ENCODE assay signal across 13 cellular contexts in genomic region chr7:17679427-17679826, GRCh38.
DNase-seq lines count a peak whose midpoint lies in the region; ATAC-seq, FAIRE-seq and TF ChIP-seq lines count a peak whose summit lies in the region.
"Had no signal": no experiment of that assay in that cellular context is flagged by ENCODE, and none has a peak within 500 bp of the region (broad histone marks: within the 10 kb centered on the region; RNA-seq: fewer than 3 reads in every experiment).

No MANE protein-coding gene starts in this region.

- H3K4me3 ChIP-seq in breast epithelium (no peak overlapping the region), H1 (ENCODE audit: extremely low read depth in 1 of 4, insufficient read depth in 2 of 4, low read depth in 3 of 4, low read length in 4 of 4) (no peak overlapping the region), aorta (ENCODE audit: low read length in 2 of 2) (no peak overlapping the region)
- H3K4me3 ChIP-seq: SK-N-MC had no signal

- ATAC-seq in left colon (peak; percentile 15), aorta (ENCODE audit: low FRiP score) (peak; percentile 37), HG03108 (IDR thresholded peaks at IDR 0.05; ENCODE audit: unreplicated experiment) (no peak)
- ATAC-seq: effector memory CD8-positive, alpha-beta T cell had no signal

- no peak for FAIRE-seq in H1 (lab: Jason Lieb, UNC)

- POLR2A ChIA-PET in MCF 10A (lab: Yijun Ruan, JAX) (interaction anchor here (0.6 to 5.9 kb wide), 18 partner anchors 9 to 381 kb away, joined by 3 to 70 read pairs (median 5); partner anchors contain the start of gene AHR), H1 (lab: Charles Lee; ENCODE audit: partially characterized antibody) (no interaction called here)

- H2BK12ac ChIP-seq in H1 (ENCODE audit: low read depth, low read length), result no peak overlapping the region

- H3K36me3 ChIP-seq in breast epithelium (no peaks in the 10 kb centered on the region), H1 (ENCODE audit: control insufficient read depth in 2 of 4, insufficient read depth in 4 of 4, low read length in 3 of 4) (no peaks in the 10 kb centered on the region), aorta (ENCODE audit: control insufficient read depth in 1 of 2, insufficient read depth in 2 of 2, low read length in 1 of 2) (no peaks in the 10 kb centered on the region)

- H3K27me3 ChIP-seq in breast epithelium (no peaks in the 10 kb centered on the region), H1 (replicated peaks in 1 of 4; ENCODE audit: control insufficient read depth in 3 of 4, extremely low read depth in 1 of 4, insufficient read depth in 3 of 4, low read length in 3 of 4) (peaks cover 0 to 1% (median 0%) of the 10 kb centered on the region in 4 experiments; a peak in 2 of 7 replicates), aorta (ENCODE audit: control insufficient read depth in 1 of 2, insufficient read depth in 2 of 2, low read length in 1 of 2) (no peaks in the 10 kb centered on the region)

- H3K23ac ChIP-seq in H1 (ENCODE audit: insufficient read length), result no peak overlapping the region

- H3K36me3 Mint-ChIP-seq in MCF 10A (ENCODE audit: insufficient read depth, unreplicated experiment), result peaks cover 9% of the 10 kb centered on the region
- H3K36me3 Mint-ChIP-seq: activated naive CD8-positive, alpha-beta T cell treated with anti-CD3 and anti-CD28 coated beads, Interleukin-2, amount 10 ng/mL, durations not matched to agents 7 days and 5 days had no signal

- no peak overlapping the region for H4K91ac ChIP-seq in H1 (replicated peaks; ENCODE audit: insufficient read length, low read length)

- peak overlapping the region in 1 of 2 donors; percentile 26 for H3K27ac ChIP-seq in breast epithelium
- H3K27ac ChIP-seq in H1 (ENCODE audit: low read depth, low read length), result no peak overlapping the region
- H3K27ac ChIP-seq in aorta (ENCODE audit: low read depth in 1 of 2, low read length in 2 of 2), result no peak overlapping the region
- H3K27ac ChIP-seq: SK-N-MC had no signal

- no peak for TF ChIP-seq CTCF in MCF 10A (IDR thresholded peaks at IDR 0.05; ENCODE audit: unreplicated experiment)
- no peak for TF ChIP-seq CTCF in breast epithelium (IDR thresholded peaks at IDR 0.05)
- no peak for TF ChIP-seq CTCF in H1 (IDR thresholded peaks at IDR 0.05; ENCODE audit: control extremely low read depth in 1 of 3, insufficient read depth in 1 of 3, low read depth in 1 of 3, low read length in 3 of 3)

- no peak overlapping the region for H2BK15ac ChIP-seq in H1 (ENCODE audit: low read length)

- H3K4me3 Mint-ChIP-seq in MCF 10A (ENCODE audit: unreplicated experiment), result peak overlapping the region; percentile 36
- H3K4me3 Mint-ChIP-seq: activated CD4-positive, alpha-beta memory T cell treated with anti-CD3 and anti-CD28 coated beads, Interleukin-2, amount 10 ng/mL, durations not matched to agents 7 days and 5 days; activated naive CD8-positive, alpha-beta T cell treated with anti-CD3 and anti-CD28 coated beads, Interleukin-2, amount 10 ng/mL, durations not matched to agents 7 days and 5 days; effector memory CD8-positive, alpha-beta T cell had no signal

- no peaks in the 10 kb centered on the region for H3K79me1 ChIP-seq in H1 (ENCODE audit: low read depth, low read length)

- H4K5ac ChIP-seq in H1 (ENCODE audit: insufficient read length, low read depth, low read length), result no peak overlapping the region

- no peaks in the 10 kb centered on the region for H3K9me3 Mint-ChIP-seq in MCF 10A (ENCODE audit: unreplicated experiment)
- H3K9me3 Mint-ChIP-seq: activated CD4-positive, alpha-beta memory T cell treated with anti-CD3 and anti-CD28 coated beads, Interleukin-2, amount 10 ng/mL, durations not matched to agents 7 days and 5 days; activated naive CD8-positive, alpha-beta T cell treated with anti-CD3 and anti-CD28 coated beads, Interleukin-2, amount 10 ng/mL, durations not matched to agents 7 days and 5 days; effector memory CD8-positive, alpha-beta T cell had no signal

- peak overlapping the region; percentile 87; the same call in 1 of the 2 replicates for H2AFZ ChIP-seq in H1 (ENCODE audit: low read length)

- DNase-seq in MCF 10A (ENCODE audit: unreplicated experiment) (peak; percentile 61), breast epithelium (ENCODE audit: low spot score in 2 of 2) (no peak), H1 (ENCODE audit: low read depth in 1 of 2, low spot score in 2 of 2) (no peak), left colon (no peak), aorta (peak in 1 of 2 donors; percentile 46), hypothalamus (lab: John Stamatoyannopoulos, UW) (no peak), NCI-H345 treated with DMSO at 0.1 percent for 48 hours (lab: John Stamatoyannopoulos, UW; ENCODE audit: unreplicated experiment) (no peak)
- DNase-seq: activated CD4-positive, alpha-beta memory T cell treated with anti-CD3 and anti-CD28 coated beads, Interleukin-2, amount 10 ng/mL, durations not matched to agents 7 days and 5 days; activated naive CD8-positive, alpha-beta T cell treated with anti-CD3 and anti-CD28 coated beads, Interleukin-2, amount 10 ng/mL, durations not matched to agents 7 days and 5 days; effector memory CD8-positive, alpha-beta T cell; NCI-H446 treated with DMSO at 0.1 percent for 48 hours had no signal

- no peak overlapping the region for H3K18ac ChIP-seq in H1 (ENCODE audit: extremely low read depth, low read length)

- H3K23me2 ChIP-seq in H1 (ENCODE audit: low read depth, low read length), result no peaks in the 10 kb centered on the region

- CTCF ChIA-PET in MCF 10A (lab: Yijun Ruan, JAX), result interaction anchor here (0.7 to 2.5 kb wide), 9 partner anchors 11 to 959 kb away, joined by 3 to 16 read pairs (median 4); no protein-coding TSS in a partner anchor
- CTCF ChIA-PET in H1 (lab: Charles Lee; ENCODE audit: partially characterized antibody), result interaction anchor here (1.0 to 3.5 kb wide), 5 partner anchors 10 to 95 kb away, joined by 3 to 23 read pairs (median 5); no protein-coding TSS in a partner anchor

- no peak overlapping the region for H3K9ac ChIP-seq in H1 (replicated peaks in 1 of 4; ENCODE audit: extremely low read depth in 1 of 4, low read depth in 3 of 4, low read length in 3 of 4)

- 90% methylated on average over 5 of the region's 5 CpGs; no CpG with 5 or more reads in 1 of the 2 experiments for WGBS in H1 (ENCODE audit: extremely low coverage in 1 of 2, insufficient coverage in 1 of 2, insufficient read length in 1 of 2, insufficient replicate concordance in 2 of 2, low coverage in 1 of 2, low lambda C conversion rate in 2 of 2, missing lambda C conversion rate in 1 of 2), 2 experiments
- 56% methylated on average over 5 of the region's 5 CpGs for WGBS in aorta, 2 donors

- peaks cover 79% of the 10 kb centered on the region for H3K4me1 Mint-ChIP-seq in MCF 10A (ENCODE audit: insufficient read depth, unreplicated experiment)
- H3K4me1 Mint-ChIP-seq: activated CD4-positive, alpha-beta memory T cell treated with anti-CD3 and anti-CD28 coated beads, Interleukin-2, amount 10 ng/mL, durations not matched to agents 7 days and 5 days had no signal

- no TSS peak for BruUV-seq in MCF 10A (replicated peaks; lab: Mats Ljungman, UMichigan)

- no peak overlapping the region for H2AK5ac ChIP-seq in H1 (ENCODE audit: low read depth, low read length)

- H3K9me3 ChIP-seq in breast epithelium, result no peaks in the 10 kb centered on the region
- H3K9me3 ChIP-seq in H1 (ENCODE audit: insufficient read depth in 2 of 2, low read depth in 1 of 2, low read length in 1 of 2), result no peaks in the 10 kb centered on the region
- no peaks in the 10 kb centered on the region for H3K9me3 ChIP-seq in aorta (ENCODE audit: control insufficient read depth, low read length)

- H3K79me2 ChIP-seq in H1 (ENCODE audit: control insufficient read depth in 1 of 2, insufficient read depth in 2 of 2, low read length in 2 of 2), result no peaks in the 10 kb centered on the region

- H3K4me2 ChIP-seq in H1 (ENCODE audit: insufficient read depth in 1 of 2, low read depth in 2 of 2, low read length in 2 of 2), result no peak overlapping the region

- no peak overlapping the region for H2BK120ac ChIP-seq in H1 (replicated peaks; ENCODE audit: low read depth, low read length)

- intact Hi-C loops in MCF 10A (cut with micrococcal nuclease) (no loop called here), breast epithelium (cut with DNase I; ENCODE audit: low total_unique reads) (no loop called here), left colon (cut with DNase I, micrococcal nuclease) (no loop called here), aorta (cut with DNase I) (no loop called here)

- no peak overlapping the region for H3K14ac ChIP-seq in H1 (ENCODE audit: insufficient read length)

- no peaks in the 10 kb centered on the region for H4K20me1 ChIP-seq in H1 (replicated peaks in 1 of 2; ENCODE audit: control insufficient read depth in 1 of 2, insufficient read depth in 2 of 2, low read length in 2 of 2)

- H3K56ac ChIP-seq in H1 (replicated peaks; ENCODE audit: insufficient read length, low read depth, low read length), result no peak overlapping the region

- TF ChIP-seq POLR2A in breast epithelium (IDR thresholded peaks at IDR 0.05), result no peak
- TF ChIP-seq POLR2A in H1 (IDR thresholded peaks at IDR 0.05; ENCODE audit: control extremely low read depth in 1 of 2, low read depth in 2 of 2, low read length in 2 of 2), result no peak

- H3K27me3 Mint-ChIP-seq in MCF 10A (ENCODE audit: insufficient read depth, unreplicated experiment), result no peaks in the 10 kb centered on the region
- H3K27me3 Mint-ChIP-seq: effector memory CD8-positive, alpha-beta T cell had no signal

- no peak overlapping the region for H2BK5ac ChIP-seq in H1 (ENCODE audit: low read depth, low read length)

- no peak for TF ChIP-seq RAD21 in H1 (IDR thresholded peaks at IDR 0.05 in 1 of 2, conservative IDR thresholded peaks at IDR 0.05 in 1 of 2; ENCODE audit: low read depth in 2 of 2, low read length in 2 of 2)

- no peak overlapping the region for H2BK20ac ChIP-seq in H1 (ENCODE audit: low read length)

- H4K8ac ChIP-seq in H1 (ENCODE audit: extremely low read depth, insufficient read depth, low read length), result no peak overlapping the region

- no peaks in the 10 kb centered on the region for H3K4me1 ChIP-seq in breast epithelium
- H3K4me1 ChIP-seq in H1 (replicated peaks in 1 of 4; ENCODE audit: control insufficient read depth in 3 of 4, insufficient read depth in 4 of 4, low read length in 3 of 4), result peaks cover 0 to 2% (median under 1%) of the 10 kb centered on the region in 4 experiments; a peak in 3 of 7 replicates
- peaks cover 2 to 4% of the 10 kb centered on the region in 2 donors for H3K4me1 ChIP-seq in aorta (ENCODE audit: control insufficient read depth in 1 of 2, insufficient read depth in 2 of 2, low read length in 2 of 2)

- no peak for TF ChIP-seq EP300 in H1 (IDR thresholded peaks at IDR 0.05; ENCODE audit: borderline replicate concordance in 1 of 2, low read depth in 2 of 2, low read length in 2 of 2)

- no peak overlapping the region for H3K4ac ChIP-seq in H1 (replicated peaks; ENCODE audit: insufficient read length, low read depth, low read length)

- peak overlapping the region; percentile 95 for H3K27ac Mint-ChIP-seq in MCF 10A (ENCODE audit: low read depth, unreplicated experiment)
- H3K27ac Mint-ChIP-seq: activated CD4-positive, alpha-beta memory T cell treated with anti-CD3 and anti-CD28 coated beads, Interleukin-2, amount 10 ng/mL, durations not matched to agents 7 days and 5 days; activated naive CD8-positive, alpha-beta T cell treated with anti-CD3 and anti-CD28 coated beads, Interleukin-2, amount 10 ng/mL, durations not matched to agents 7 days and 5 days; effector memory CD8-positive, alpha-beta T cell had no signal
